6 cellular contexts compared by ENCODE assay signal in genomic region chr7:92357260-92357659, GRCh38.
"Had no signal": no experiment of that assay in that cellular context is flagged by ENCODE, and none has a peak within 500 bp of the region (broad histone marks: within the 10 kb centered on the region; RNA-seq: fewer than 3 reads in every experiment).

No MANE protein-coding gene starts in this region.

- H3K9ac ChIP-seq: GM23248 had no signal

- H3K27ac Mint-ChIP-seq: H9 had no signal

- H3K27me3 Mint-ChIP-seq: IgD-negative memory B cell had no signal

- DNase-seq: H9, HCEC 1CT had no signal

- H3K27ac ChIP-seq: GM23248, HL-60 had no signal

- H3K4me1 Mint-ChIP-seq: H9, IgD-negative memory B cell had no signal

- H3K4me3 ChIP-seq: GM23248 had no signal

- H2AFZ ChIP-seq: GM23248 had no signal

- H3K4me3 Mint-ChIP-seq: H9, IgD-negative memory B cell had no signal

- H3K9me3 Mint-ChIP-seq: H9, IgD-negative memory B cell had no signal

- ATAC-seq: HepG2 had no signal
